1 cellular context compared by ENCODE assay signal in genomic region chr2:19532797-19533196, GRCh38.
TF ChIP-seq lines count a peak whose summit lies in the region.

No MANE protein-coding gene starts in this region.

TF ChIP-seq in SK-N-SH treated with all-trans-retinoic acid at 6 μM for 48 hours, 23 proteins besides CTCF, POLR2A, EP300 and RAD21 (continued from another document):
- TF ChIP-seq TSHZ2 (CRISPR knock-in tag; IDR thresholded peaks at IDR 0.05) (no peak), SNAI2 (CRISPR knock-in tag; IDR thresholded peaks at IDR 0.05) (no peak)
